Comparison of ENCODE assay signal across 21 cellular contexts in genomic region chr17:79513805-79514535, GRCh38.
"Had no signal": no experiment of that assay in that cellular context is flagged by ENCODE, and none has a peak within 500 bp of the region (broad histone marks: within the 10 kb centered on the region; RNA-seq: fewer than 3 reads in every experiment).

No MANE protein-coding gene starts in this region.

- FAIRE-seq: small intestine had no signal

- H3K27ac Mint-ChIP-seq: activated CD8-positive, alpha-beta T cell treated with anti-CD3 and anti-CD28 coated beads for 36 hours; activated naive CD8-positive, alpha-beta T cell; nephron progenitor cell; T-helper 1 cell treated with Interleukin-12 subunit alpha and Interleukin-12 subunit beta and Interleukin-4 antibody, amounts not matched to agents 30 μg/mL and 1 μg/mL, for 36 hours had no signal

- H3K27me3 ChIP-seq: body of pancreas had no signal

- H3K4me3 ChIP-seq: body of pancreas, coronary artery, esophagus squamous epithelium, left ventricle myocardium inferior, prostate gland, tibial nerve had no signal

- H3K27ac ChIP-seq: body of pancreas, coronary artery, esophagus squamous epithelium, left ventricle myocardium inferior, prostate gland, tibial nerve had no signal

- H3K36me3 ChIP-seq: esophagus squamous epithelium, left ventricle myocardium inferior, prostate gland, tibial nerve had no signal

- H3K9me3 ChIP-seq: body of pancreas, esophagus squamous epithelium, prostate gland had no signal

- DNase-seq: activated CD4-positive, alpha-beta T cell treated with anti-CD3 and anti-CD28 coated beads for 4 hours; activated CD8-positive, alpha-beta memory T cell treated with anti-CD3 and anti-CD28 coated beads, Interleukin-2, amount 50 U/mL, for 4 hours; activated CD8-positive, alpha-beta T cell treated with anti-CD3 and anti-CD28 coated beads for 36 hours; activated gamma-delta T cell treated with Interleukin-2 at 50 U/mL for 16 hours; amniotic stem cell; body of pancreas; central memory CD4-positive, alpha-beta T cell; effector CD4-positive, alpha-beta T cell; esophagus squamous epithelium; hippocampal formation; left ventricle myocardium inferior; nephron progenitor cell; small intestine; stimulated activated CD4-positive, alpha-beta T cell treated with anti-CD3 and anti-CD28 coated beads, Interleukin-4, amount 100 ng/mL, for 24 hours; stimulated activated naive CD4-positive, alpha-beta T cell had no signal

- H3K4me3 Mint-ChIP-seq: activated CD8-positive, alpha-beta T cell treated with anti-CD3 and anti-CD28 coated beads for 36 hours; activated naive CD8-positive, alpha-beta T cell; nephron progenitor cell; T-helper 1 cell treated with Interleukin-12 subunit alpha and Interleukin-12 subunit beta and Interleukin-4 antibody, amounts not matched to agents 30 μg/mL and 1 μg/mL, for 36 hours had no signal

- H3K36me3 Mint-ChIP-seq: activated naive CD8-positive, alpha-beta T cell had no signal

- H3K4me1 ChIP-seq: body of pancreas, left ventricle myocardium inferior, prostate gland had no signal

- ATAC-seq: activated CD8-positive, alpha-beta T cell treated with anti-CD3 and anti-CD28 coated beads for 36 hours; body of pancreas; right cardiac atrium had no signal
